Comparison of ENCODE assay signal across 14 cellular contexts in the genomic region with DNA sequence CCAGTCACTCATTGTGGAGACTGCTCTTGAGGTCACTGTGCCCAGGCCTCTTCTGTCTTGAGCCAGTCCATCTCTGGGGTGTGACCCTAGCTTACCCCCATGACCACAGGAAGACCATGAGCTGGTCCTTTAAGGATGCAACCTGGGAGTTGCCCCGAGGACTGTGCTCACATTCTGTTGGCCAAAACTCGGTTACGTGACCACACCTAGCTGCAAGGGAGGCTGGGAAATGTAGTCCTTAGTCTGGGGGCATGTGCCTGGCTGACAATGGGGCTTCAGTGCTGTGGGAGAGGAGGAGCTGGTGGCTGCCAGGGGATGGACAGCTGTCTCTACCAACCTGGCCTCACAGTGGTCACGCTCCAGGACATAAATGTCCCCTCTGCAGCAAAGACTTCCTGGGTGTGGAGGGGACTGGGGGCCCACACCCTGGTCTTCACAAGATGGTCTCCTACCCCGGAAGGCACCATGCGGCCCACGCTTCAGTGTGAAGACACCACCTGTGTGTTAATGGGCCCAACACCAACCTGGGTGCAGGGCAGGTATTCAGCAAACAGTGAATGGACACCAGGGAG. TPM values are rescaled to one million over a fixed set of nuclear protein-coding genes. Genes with fewer than 3 reads are reported as not detected.
DNase-seq lines count a peak whose midpoint lies in the region; TF ChIP-seq lines count a peak whose summit lies in the region.
"Had no signal": no experiment of that assay in that cellular context is flagged by ENCODE, and none has a peak within 500 bp of the region (broad histone marks: within the 10 kb centered on the region; RNA-seq: fewer than 3 reads in every experiment).

No MANE protein-coding gene starts in this region.

- TF ChIP-seq CTCF in osteoblast (IDR thresholded peaks at IDR 0.05; ENCODE audit: extremely low read depth, low read depth, low read length) = no peak

- no peak overlapping the region for H3K4me2 ChIP-seq in osteoblast (ENCODE audit: insufficient read depth, low read length)

- H3K36me3 ChIP-seq in HAP-1 (replicated peaks) (no peaks in the 10 kb centered on the region), osteoblast (ENCODE audit: insufficient read depth, low read length) (no peaks in the 10 kb centered on the region)
- H3K36me3 ChIP-seq: vagina had no signal

- no peaks in the 10 kb centered on the region for H3K27me3 ChIP-seq in HAP-1 (ENCODE audit: low read depth)
- peaks cover 13% of the 10 kb centered on the region for H3K27me3 ChIP-seq in osteoblast (ENCODE audit: insufficient read depth, low read length)

- H3K4me1 ChIP-seq in HAP-1 (no peaks in the 10 kb centered on the region), osteoblast (ENCODE audit: insufficient read depth, low read length) (no peaks in the 10 kb centered on the region)
- H3K4me1 ChIP-seq: vagina had no signal

- H2AFZ ChIP-seq in osteoblast (ENCODE audit: low read length) = no peak overlapping the region

- peaks cover 7% of the 10 kb centered on the region for H4K20me1 ChIP-seq in osteoblast (ENCODE audit: insufficient read depth, low read length)

- H3K9me3 ChIP-seq in HAP-1 (no peaks in the 10 kb centered on the region), osteoblast (ENCODE audit: low read depth, low read length) (peaks cover 2% of the 10 kb centered on the region)

- in situ Hi-C loops in HAP-1 (cut with MboI; ENCODE audit: low sequenced_read_pairs) = no loop called here

- peak; percentile 21 for DNase-seq in EL
- DNase-seq in HAP-1 (ENCODE audit: low spot score in 2 of 2) = peak; percentile 19 to 60
- peak; percentile 61 for DNase-seq in SK-N-DZ (ENCODE audit: low spot score)
- DNase-seq in iPS DF 19.7 (ENCODE audit: low read depth, low spot score) = peak; percentile 48
- DNase-seq in NCI-H2171 treated with DMSO at 0.1 percent for 48 hours (lab: John Stamatoyannopoulos, UW) = no peak
- DNase-seq in DMS79 (lab: John Stamatoyannopoulos, UW) = no peak
- no peak for DNase-seq in osteoblast (ENCODE audit: insufficient read length, low spot score, missing footprints)
- DNase-seq: activated T-cell treated with anti-CD3 and anti-CD28 coated beads, Interleukin-2, amount 50 U/mL, for 4 hours; caudate nucleus; foreskin melanocyte; NCI-H2081; T-cell had no signal

- no peaks in the 10 kb centered on the region for H3K79me2 ChIP-seq in osteoblast (ENCODE audit: insufficient read depth, low read length)

- no peak overlapping the region for H3K27ac ChIP-seq in osteoblast (ENCODE audit: low read depth, low read length)
- H3K27ac ChIP-seq: HL-60, vagina had no signal

- H3K4me3 ChIP-seq in HAP-1 (no peak overlapping the region), osteoblast (ENCODE audit: insufficient read depth, low read length) (no peak overlapping the region)
- H3K4me3 ChIP-seq: vagina had no signal

RNA-seq across cellular contexts. Expression of a gene that starts 55.4 kb away (rescaled TPM):
- 0.81 and 2.6 TPM in 2 replicates for polyA plus RNA-seq in SK-N-DZ (2014; cell fraction: cytosol; rRNA removed)
- 0.77 and 4.6 TPM in 2 replicates for polyA plus RNA-seq in SK-N-DZ (2014; cell fraction: nucleus; rRNA removed)
- total RNA-seq in osteoblast = under 0.01 TPM in 1 of 2 replicates, not detected in the other
- total RNA-seq: activated T-cell treated with anti-CD3 and anti-CD28 coated beads, Interleukin-2, amount 50 U/mL, for 4 hours; T-cell had no signal

Comparison
In these comparisons a context has a peak if more than half of its experiments do, and no peak if none do; other contexts are left out.
1. DNase-seq: peak in EL (single experiment), HAP-1 (2 of 2), SK-N-DZ (single experiment) and iPS DF 19.7 (single experiment); none in NCI-H2171 treated with DMSO at 0.1 percent for 48 hours (single experiment), DMS79 (single experiment) and osteoblast (single experiment).